21 cellular contexts compared by ENCODE assay signal in the genomic region with DNA sequence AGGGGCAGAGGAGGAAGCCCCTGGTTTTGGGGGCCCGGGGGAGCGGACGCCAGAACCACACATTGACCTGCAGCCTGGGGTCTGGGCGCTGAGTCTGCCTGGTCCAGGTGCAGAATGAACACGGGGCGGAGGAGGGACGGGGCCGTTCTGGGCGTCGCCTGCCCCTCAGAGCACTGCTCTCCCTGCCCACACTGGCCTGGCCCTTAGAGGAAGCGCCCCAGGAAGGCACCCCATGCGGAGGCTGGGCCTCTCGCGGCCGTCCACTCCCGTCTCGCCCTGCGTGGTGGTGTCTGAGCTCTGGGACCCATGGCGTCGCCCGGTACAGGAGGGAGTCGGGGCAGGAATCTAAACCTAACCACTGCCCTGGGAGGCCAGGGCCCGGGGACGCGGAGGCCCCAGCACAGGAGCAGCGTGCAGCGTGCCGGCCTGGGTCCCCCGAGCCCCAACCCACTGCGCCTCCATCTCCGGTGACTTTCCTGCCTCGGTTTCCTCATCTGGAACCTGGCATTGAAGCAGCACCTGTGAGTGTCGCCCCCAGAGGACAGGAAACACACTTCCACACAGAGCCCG. TPM values are rescaled to one million over a fixed set of nuclear protein-coding genes. Genes with fewer than 3 reads are reported as not detected.
"Had no signal": no experiment of that assay in that cellular context is flagged by ENCODE, and none has a peak within 500 bp of the region (broad histone marks: within the 10 kb centered on the region; RNA-seq: fewer than 3 reads in every experiment).

No MANE protein-coding gene starts in this region.

- FAIRE-seq: RCC 7860 had no signal

- H3K4me2 ChIP-seq: SK-N-SH had no signal

- H3K4me3 ChIP-seq: MG63 had no signal

- H3K9me2 ChIP-seq: SK-N-SH had no signal

- H3K36me3 ChIP-seq: MG63 had no signal

- H3K9ac ChIP-seq: SK-N-SH had no signal

- DNase-seq: KBM-7, MG63, NCI-H1092, NCI-H1105 treated with DMSO at 0.1 percent for 48 hours, NCI-H1417 treated with DMSO at 0.1 percent for 48 hours, NCI-H146, NCI-H1694 treated with DMSO at 0.1 percent for 48 hours, NCI-H1930, NCI-H2081, NCI-H2107, NCI-H2227 treated with DMSO at 0.1 percent for 48 hours, NCI-H524, NCI-H774, SHP77, SK-N-SH, SW 1271 had no signal

- H3K27ac ChIP-seq: HL-60 had no signal

- H3K9me3 ChIP-seq: MG63, SK-N-SH had no signal

RNA-seq across cellular contexts. Expression of a gene that starts 4.3 kb away (rescaled TPM):
- total RNA-seq: HT-29, NCI-H460, SK-MEL-5 had no signal

RNA-seq across cellular contexts. Expression of a gene that starts 19.7 kb away (rescaled TPM):
- total RNA-seq: HT-29, NCI-H460, SK-MEL-5 had no signal

RNA-seq across cellular contexts. Expression of a gene that starts 30.2 kb away (rescaled TPM):
- total RNA-seq: HT-29, NCI-H460, SK-MEL-5 had no signal

RNA-seq across cellular contexts. Expression of a gene that starts 35.1 kb away (rescaled TPM):
- total RNA-seq: NCI-H460, SK-MEL-5 had no signal
